In genomic region chr9:101394687-101395086, GRCh38 we compare ENCODE assay signal across 27 cellular contexts. TPM values are rescaled to one million over a fixed set of nuclear protein-coding genes. Genes with fewer than 3 reads are reported as not detected.
"Had no signal": no experiment of that assay in that cellular context is flagged by ENCODE, and none has a peak within 500 bp of the region (broad histone marks: within the 10 kb centered on the region; RNA-seq: fewer than 3 reads in every experiment).

No MANE protein-coding gene starts in this region.

- H3K4me3 Mint-ChIP-seq: activated CD4-positive, alpha-beta T cell treated with anti-CD3 and anti-CD28 coated beads for 36 hours; activated naive CD8-positive, alpha-beta T cell treated with anti-CD3 and anti-CD28 coated beads, Interleukin-2, amount 10 ng/mL, durations not matched to agents 7 days and 5 days; activated T-helper 1 cell treated with anti-CD3 and anti-CD28 coated beads, Interleukin-12 subunit alpha, Interleukin-12 subunit beta, Interleukin-2, Interleukin-4 antibody, amounts not matched to agents 30 ng/mL and 10 ng/mL and 1 ng/mL, durations not matched to agents 14 hours and 24 hours and 36 hours; memory B cell; stimulated activated effector memory CD8-positive, alpha-beta T cell treated with anti-CD3 and anti-CD28 coated beads, Interleukin-12 subunit alpha, Interleukin-12 subunit beta, amount 100 ng/mL, for 72 hours; WTC11 had no signal

- H3K27me3 Mint-ChIP-seq: activated CD4-positive, alpha-beta T cell treated with anti-CD3 and anti-CD28 coated beads for 36 hours; activated naive CD8-positive, alpha-beta T cell treated with anti-CD3 and anti-CD28 coated beads, Interleukin-2, amount 10 ng/mL, durations not matched to agents 7 days and 5 days; memory B cell had no signal

- DNase-seq: activated CD4-positive, alpha-beta T cell treated with anti-CD3 and anti-CD28 coated beads for 36 hours; activated CD4-positive, alpha-beta T cell treated with anti-CD3 and anti-CD28 coated beads, Interleukin-2, amount 50 U/mL, for 4 hours; activated CD8-positive, alpha-beta memory T cell treated with anti-CD3 and anti-CD28 coated beads for 24 hours; activated CD8-positive, alpha-beta memory T cell treated with anti-CD3 and anti-CD28 coated beads, Interleukin-2, amount 50 U/mL, for 4 hours; activated gamma-delta T cell treated with Interleukin-2 at 50 U/mL for 16 hours; activated naive CD8-positive, alpha-beta T cell treated with anti-CD3 and anti-CD28 coated beads, Interleukin-2, amount 10 ng/mL, durations not matched to agents 7 days and 5 days; amygdala; cerebellar nuclear complex; esophagus squamous epithelium; head of caudate nucleus; left cardiac atrium; occipital lobe; small intestine; stimulated activated CD4-positive, alpha-beta T cell treated with anti-CD3 and anti-CD28 coated beads, Interleukin-2, amount 100 ng/mL, for 24 hours; T-helper 9 cell had no signal

- H3K27ac Mint-ChIP-seq: activated CD4-positive, alpha-beta T cell treated with anti-CD3 and anti-CD28 coated beads for 36 hours; activated naive CD8-positive, alpha-beta T cell treated with anti-CD3 and anti-CD28 coated beads, Interleukin-2, amount 10 ng/mL, durations not matched to agents 7 days and 5 days; activated T-helper 1 cell treated with anti-CD3 and anti-CD28 coated beads, Interleukin-12 subunit alpha, Interleukin-12 subunit beta, Interleukin-2, Interleukin-4 antibody, amounts not matched to agents 30 ng/mL and 10 ng/mL and 1 ng/mL, durations not matched to agents 14 hours and 24 hours and 36 hours; stimulated activated effector memory CD8-positive, alpha-beta T cell treated with anti-CD3 and anti-CD28 coated beads, Interleukin-12 subunit alpha, Interleukin-12 subunit beta, amount 100 ng/mL, for 72 hours; WTC11 had no signal

- H3K27ac ChIP-seq: coronary artery, esophagus squamous epithelium, gastroesophageal sphincter had no signal

- ATAC-seq: activated CD4-positive, alpha-beta T cell treated with anti-CD3 and anti-CD28 coated beads for 36 hours; gastroesophageal sphincter; left cardiac atrium; sciatic nerve; stimulated activated effector memory CD8-positive, alpha-beta T cell treated with anti-CD3 and anti-CD28 coated beads, Interleukin-12 subunit alpha, Interleukin-12 subunit beta, amount 100 ng/mL, for 72 hours; WTC11 had no signal

- H3K9me3 Mint-ChIP-seq: stimulated activated effector memory CD8-positive, alpha-beta T cell treated with anti-CD3 and anti-CD28 coated beads, Interleukin-12 subunit alpha, Interleukin-12 subunit beta, amount 100 ng/mL, for 72 hours had no signal

- H3K27me3 ChIP-seq: esophagus squamous epithelium, gastroesophageal sphincter had no signal

- H3K4me3 ChIP-seq: coronary artery, esophagus squamous epithelium, gastroesophageal sphincter had no signal

RNA-seq across cellular contexts. Expression of gene BAAT, which starts 9.9 kb away (rescaled TPM):
- total RNA-seq: activated naive CD8-positive, alpha-beta T cell treated with anti-CD3 and anti-CD28 coated beads, Interleukin-2, amount 10 ng/mL, durations not matched to agents 7 days and 5 days; esophagus squamous epithelium; lower leg skin; sciatic nerve; ureter had no signal

RNA-seq across cellular contexts. Expression of gene ALDOB, which starts 40.9 kb away (rescaled TPM):
- total RNA-seq: activated CD4-positive, alpha-beta T cell treated with anti-CD3 and anti-CD28 coated beads for 36 hours; activated naive CD8-positive, alpha-beta T cell treated with anti-CD3 and anti-CD28 coated beads, Interleukin-2, amount 10 ng/mL, durations not matched to agents 7 days and 5 days; activated T-helper 1 cell treated with anti-CD3 and anti-CD28 coated beads, Interleukin-12 subunit alpha, Interleukin-12 subunit beta, Interleukin-2, Interleukin-4 antibody, amounts not matched to agents 30 ng/mL and 10 ng/mL and 1 ng/mL, durations not matched to agents 14 hours and 24 hours and 36 hours; bronchial epithelial cell; esophagus squamous epithelium; gastroesophageal sphincter; sciatic nerve; T-helper 1 cell treated with Interleukin-12 subunit alpha and Interleukin-12 subunit beta and Interleukin-4 antibody, amounts not matched to agents 30 ng/mL and 1 ng/mL, for 36 hours had no signal
- polyA plus RNA-seq: neural cell had no signal
